In the genomic region with DNA sequence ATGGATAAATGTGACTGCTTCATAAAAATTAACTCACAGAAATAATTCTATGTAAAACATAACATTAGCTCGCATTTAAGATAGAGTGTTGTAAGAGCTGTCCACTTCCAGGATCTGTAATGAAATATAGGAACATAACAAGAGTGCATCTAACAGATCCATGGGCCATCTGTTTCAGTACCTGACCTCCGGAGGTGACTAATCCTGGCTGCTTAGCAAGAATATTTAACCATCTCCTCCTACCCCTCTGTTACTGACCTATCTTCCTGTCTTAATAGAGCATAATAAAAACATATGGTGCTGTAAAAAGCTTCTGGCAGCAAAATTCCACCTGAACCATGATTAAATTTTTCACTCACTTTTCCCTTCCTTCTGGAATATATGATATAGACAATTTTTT, we compare ENCODE assay signal across 1 cellular context.
TF ChIP-seq lines count a peak whose summit lies in the region.

No MANE protein-coding gene starts in this region.

TF ChIP-seq in SK-N-SH, 30 proteins besides CTCF, POLR2A, EP300 and RAD21 (continued from another document):
- TF ChIP-seq, protein P1, sequence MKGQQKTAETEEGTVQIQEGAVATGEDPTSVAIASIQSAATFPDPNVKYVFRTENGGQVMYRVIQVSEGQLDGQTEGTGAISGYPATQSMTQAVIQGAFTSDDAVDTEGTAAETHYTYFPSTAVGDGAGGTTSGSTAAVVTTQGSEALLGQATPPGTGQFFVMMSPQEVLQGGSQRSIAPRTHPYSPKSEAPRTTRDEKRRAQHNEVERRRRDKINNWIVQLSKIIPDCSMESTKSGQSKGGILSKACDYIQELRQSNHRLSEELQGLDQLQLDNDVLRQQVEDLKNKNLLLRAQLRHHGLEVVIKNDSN (IDR thresholded peaks at IDR 0.05; ENCODE audit: borderline replicate concordance, low read depth) = no peak
- TF ChIP-seq GATA2 (CRISPR knock-in tag; IDR thresholded peaks at IDR 0.05) (no peak), RCOR1 (IDR thresholded peaks at IDR 0.05; ENCODE audit: low read length) (no peak), FOSL2 (IDR thresholded peaks at IDR 0.05; ENCODE audit: borderline replicate concordance, low read depth) (no peak), MXI1 (IDR thresholded peaks at IDR 0.05; ENCODE audit: low read depth, low read length) (no peak), CHD2 (IDR thresholded peaks at IDR 0.05; ENCODE audit: low read length, partially characterized antibody) (no peak), FOXM1 (IDR thresholded peaks at IDR 0.05; ENCODE audit: low read depth) (no peak), TCF12 (IDR thresholded peaks at IDR 0.05) (no peak), NFIC (IDR thresholded peaks at IDR 0.05; ENCODE audit: borderline replicate concordance) (no peak)
- TF ChIP-seq, protein P2, sequence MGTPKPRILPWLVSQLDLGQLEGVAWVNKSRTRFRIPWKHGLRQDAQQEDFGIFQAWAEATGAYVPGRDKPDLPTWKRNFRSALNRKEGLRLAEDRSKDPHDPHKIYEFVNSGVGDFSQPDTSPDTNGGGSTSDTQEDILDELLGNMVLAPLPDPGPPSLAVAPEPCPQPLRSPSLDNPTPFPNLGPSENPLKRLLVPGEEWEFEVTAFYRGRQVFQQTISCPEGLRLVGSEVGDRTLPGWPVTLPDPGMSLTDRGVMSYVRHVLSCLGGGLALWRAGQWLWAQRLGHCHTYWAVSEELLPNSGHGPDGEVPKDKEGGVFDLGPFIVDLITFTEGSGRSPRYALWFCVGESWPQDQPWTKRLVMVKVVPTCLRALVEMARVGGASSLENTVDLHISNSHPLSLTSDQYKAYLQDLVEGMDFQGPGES (IDR thresholded peaks at IDR 0.05; ENCODE audit: low read depth, low read length) = no peak
- TF ChIP-seq, protein P3, sequence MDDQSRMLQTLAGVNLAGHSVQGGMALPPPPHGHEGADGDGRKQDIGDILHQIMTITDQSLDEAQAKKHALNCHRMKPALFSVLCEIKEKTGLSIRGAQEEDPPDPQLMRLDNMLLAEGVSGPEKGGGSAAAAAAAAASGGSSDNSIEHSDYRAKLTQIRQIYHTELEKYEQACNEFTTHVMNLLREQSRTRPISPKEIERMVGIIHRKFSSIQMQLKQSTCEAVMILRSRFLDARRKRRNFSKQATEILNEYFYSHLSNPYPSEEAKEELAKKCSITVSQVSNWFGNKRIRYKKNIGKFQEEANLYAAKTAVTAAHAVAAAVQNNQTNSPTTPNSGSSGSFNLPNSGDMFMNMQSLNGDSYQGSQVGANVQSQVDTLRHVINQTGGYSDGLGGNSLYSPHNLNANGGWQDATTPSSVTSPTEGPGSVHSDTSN (IDR thresholded peaks at IDR 0.05) = no peak
- TF ChIP-seq, protein P4, sequence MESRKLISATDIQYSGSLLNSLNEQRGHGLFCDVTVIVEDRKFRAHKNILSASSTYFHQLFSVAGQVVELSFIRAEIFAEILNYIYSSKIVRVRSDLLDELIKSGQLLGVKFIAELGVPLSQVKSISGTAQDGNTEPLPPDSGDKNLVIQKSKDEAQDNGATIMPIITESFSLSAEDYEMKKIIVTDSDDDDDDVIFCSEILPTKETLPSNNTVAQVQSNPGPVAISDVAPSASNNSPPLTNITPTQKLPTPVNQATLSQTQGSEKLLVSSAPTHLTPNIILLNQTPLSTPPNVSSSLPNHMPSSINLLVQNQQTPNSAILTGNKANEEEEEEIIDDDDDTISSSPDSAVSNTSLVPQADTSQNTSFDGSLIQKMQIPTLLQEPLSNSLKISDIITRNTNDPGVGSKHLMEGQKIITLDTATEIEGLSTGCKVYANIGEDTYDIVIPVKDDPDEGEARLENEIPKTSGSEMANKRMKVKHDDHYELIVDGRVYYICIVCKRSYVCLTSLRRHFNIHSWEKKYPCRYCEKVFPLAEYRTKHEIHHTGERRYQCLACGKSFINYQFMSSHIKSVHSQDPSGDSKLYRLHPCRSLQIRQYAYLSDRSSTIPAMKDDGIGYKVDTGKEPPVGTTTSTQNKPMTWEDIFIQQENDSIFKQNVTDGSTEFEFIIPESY (IDR thresholded peaks at IDR 0.05; ENCODE audit: borderline replicate concordance, low read depth) = no peak
TF ChIP-seq in SK-N-SH: peak in this region for 0.
